Comparison of ENCODE assay signal across 2 cellular contexts in the genomic region with DNA sequence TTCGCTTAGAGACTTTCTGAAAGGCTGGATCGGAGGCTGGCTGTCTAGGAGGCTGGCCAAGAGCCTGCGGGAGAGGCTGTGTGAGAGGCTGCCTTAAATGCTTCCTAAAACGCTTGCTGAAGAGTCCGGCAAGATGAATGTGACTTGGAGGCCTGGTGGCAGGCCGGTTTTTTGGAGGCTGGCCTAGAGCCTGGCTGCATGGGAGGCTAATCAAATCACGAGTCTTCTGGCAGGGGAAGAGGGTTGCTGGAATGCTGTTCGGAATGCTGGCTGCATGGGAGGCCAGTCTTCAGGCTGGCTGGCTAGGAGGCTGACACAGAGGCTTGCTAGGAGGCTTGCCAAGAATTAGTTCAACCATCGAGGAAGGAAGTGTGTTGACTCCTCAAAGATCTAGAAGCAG.
TF ChIP-seq lines count a peak whose summit lies in the region.

No MANE protein-coding gene starts in this region.

TF ChIP-seq in SK-N-SH treated with all-trans-retinoic acid at 6 μM for 48 hours, 23 proteins besides CTCF, POLR2A, EP300 and RAD21 (continued from another document):
- TF ChIP-seq CSDC2 (CRISPR knock-in tag; IDR thresholded peaks at IDR 0.05) (no peak), ESRRG (CRISPR knock-in tag; IDR thresholded peaks at IDR 0.05) (no peak), ZNF565 (CRISPR knock-in tag; conservative IDR thresholded peaks at IDR 0.05; ENCODE audit: low read depth) (no peak), ZNF70 (CRISPR knock-in tag; IDR thresholded peaks at IDR 0.05) (no peak)
- TF ChIP-seq, protein P1, sequence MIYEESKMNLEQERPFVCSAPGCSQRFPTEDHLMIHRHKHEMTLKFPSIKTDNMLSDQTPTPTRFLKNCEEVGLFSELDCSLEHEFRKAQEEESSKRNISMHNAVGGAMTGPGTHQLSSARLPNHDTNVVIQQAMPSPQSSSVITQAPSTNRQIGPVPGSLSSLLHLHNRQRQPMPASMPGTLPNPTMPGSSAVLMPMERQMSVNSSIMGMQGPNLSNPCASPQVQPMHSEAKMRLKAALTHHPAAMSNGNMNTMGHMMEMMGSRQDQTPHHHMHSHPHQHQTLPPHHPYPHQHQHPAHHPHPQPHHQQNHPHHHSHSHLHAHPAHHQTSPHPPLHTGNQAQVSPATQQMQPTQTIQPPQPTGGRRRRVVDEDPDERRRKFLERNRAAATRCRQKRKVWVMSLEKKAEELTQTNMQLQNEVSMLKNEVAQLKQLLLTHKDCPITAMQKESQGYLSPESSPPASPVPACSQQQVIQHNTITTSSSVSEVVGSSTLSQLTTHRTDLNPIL (CRISPR knock-in tag; IDR thresholded peaks at IDR 0.05; ENCODE audit: low read depth), result no peak
- TF ChIP-seq, protein P2, sequence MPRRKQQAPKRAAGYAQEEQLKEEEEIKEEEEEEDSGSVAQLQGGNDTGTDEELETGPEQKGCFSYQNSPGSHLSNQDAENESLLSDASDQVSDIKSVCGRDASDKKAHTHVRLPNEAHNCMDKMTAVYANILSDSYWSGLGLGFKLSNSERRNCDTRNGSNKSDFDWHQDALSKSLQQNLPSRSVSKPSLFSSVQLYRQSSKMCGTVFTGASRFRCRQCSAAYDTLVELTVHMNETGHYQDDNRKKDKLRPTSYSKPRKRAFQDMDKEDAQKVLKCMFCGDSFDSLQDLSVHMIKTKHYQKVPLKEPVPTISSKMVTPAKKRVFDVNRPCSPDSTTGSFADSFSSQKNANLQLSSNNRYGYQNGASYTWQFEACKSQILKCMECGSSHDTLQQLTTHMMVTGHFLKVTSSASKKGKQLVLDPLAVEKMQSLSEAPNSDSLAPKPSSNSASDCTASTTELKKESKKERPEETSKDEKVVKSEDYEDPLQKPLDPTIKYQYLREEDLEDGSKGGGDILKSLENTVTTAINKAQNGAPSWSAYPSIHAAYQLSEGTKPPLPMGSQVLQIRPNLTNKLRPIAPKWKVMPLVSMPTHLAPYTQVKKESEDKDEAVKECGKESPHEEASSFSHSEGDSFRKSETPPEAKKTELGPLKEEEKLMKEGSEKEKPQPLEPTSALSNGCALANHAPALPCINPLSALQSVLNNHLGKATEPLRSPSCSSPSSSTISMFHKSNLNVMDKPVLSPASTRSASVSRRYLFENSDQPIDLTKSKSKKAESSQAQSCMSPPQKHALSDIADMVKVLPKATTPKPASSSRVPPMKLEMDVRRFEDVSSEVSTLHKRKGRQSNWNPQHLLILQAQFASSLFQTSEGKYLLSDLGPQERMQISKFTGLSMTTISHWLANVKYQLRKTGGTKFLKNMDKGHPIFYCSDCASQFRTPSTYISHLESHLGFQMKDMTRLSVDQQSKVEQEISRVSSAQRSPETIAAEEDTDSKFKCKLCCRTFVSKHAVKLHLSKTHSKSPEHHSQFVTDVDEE (CRISPR knock-in tag; IDR thresholded peaks at IDR 0.05), result no peak

TF ChIP-seq in SK-N-SH, 30 proteins besides CTCF, POLR2A, EP300 and RAD21 (continued from another document):
- TF ChIP-seq, protein P3, sequence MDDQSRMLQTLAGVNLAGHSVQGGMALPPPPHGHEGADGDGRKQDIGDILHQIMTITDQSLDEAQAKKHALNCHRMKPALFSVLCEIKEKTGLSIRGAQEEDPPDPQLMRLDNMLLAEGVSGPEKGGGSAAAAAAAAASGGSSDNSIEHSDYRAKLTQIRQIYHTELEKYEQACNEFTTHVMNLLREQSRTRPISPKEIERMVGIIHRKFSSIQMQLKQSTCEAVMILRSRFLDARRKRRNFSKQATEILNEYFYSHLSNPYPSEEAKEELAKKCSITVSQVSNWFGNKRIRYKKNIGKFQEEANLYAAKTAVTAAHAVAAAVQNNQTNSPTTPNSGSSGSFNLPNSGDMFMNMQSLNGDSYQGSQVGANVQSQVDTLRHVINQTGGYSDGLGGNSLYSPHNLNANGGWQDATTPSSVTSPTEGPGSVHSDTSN (IDR thresholded peaks at IDR 0.05), result no peak
- no peak for TF ChIP-seq FOXM1 (IDR thresholded peaks at IDR 0.05; ENCODE audit: low read depth)
- TF ChIP-seq CHD2 (IDR thresholded peaks at IDR 0.05; ENCODE audit: low read length, partially characterized antibody), result no peak
- TF ChIP-seq, protein P4, sequence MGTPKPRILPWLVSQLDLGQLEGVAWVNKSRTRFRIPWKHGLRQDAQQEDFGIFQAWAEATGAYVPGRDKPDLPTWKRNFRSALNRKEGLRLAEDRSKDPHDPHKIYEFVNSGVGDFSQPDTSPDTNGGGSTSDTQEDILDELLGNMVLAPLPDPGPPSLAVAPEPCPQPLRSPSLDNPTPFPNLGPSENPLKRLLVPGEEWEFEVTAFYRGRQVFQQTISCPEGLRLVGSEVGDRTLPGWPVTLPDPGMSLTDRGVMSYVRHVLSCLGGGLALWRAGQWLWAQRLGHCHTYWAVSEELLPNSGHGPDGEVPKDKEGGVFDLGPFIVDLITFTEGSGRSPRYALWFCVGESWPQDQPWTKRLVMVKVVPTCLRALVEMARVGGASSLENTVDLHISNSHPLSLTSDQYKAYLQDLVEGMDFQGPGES (IDR thresholded peaks at IDR 0.05; ENCODE audit: low read depth, low read length), result no peak
- no peak for TF ChIP-seq RFX5 (IDR thresholded peaks at IDR 0.05; ENCODE audit: low read length)
- TF ChIP-seq ELF1 (IDR thresholded peaks at IDR 0.05), result no peak
- no peak for TF ChIP-seq RXRA (IDR thresholded peaks at IDR 0.05; ENCODE audit: borderline replicate concordance, low read depth)
